ENCODE assay signal across 10 cellular contexts in the genomic region with DNA sequence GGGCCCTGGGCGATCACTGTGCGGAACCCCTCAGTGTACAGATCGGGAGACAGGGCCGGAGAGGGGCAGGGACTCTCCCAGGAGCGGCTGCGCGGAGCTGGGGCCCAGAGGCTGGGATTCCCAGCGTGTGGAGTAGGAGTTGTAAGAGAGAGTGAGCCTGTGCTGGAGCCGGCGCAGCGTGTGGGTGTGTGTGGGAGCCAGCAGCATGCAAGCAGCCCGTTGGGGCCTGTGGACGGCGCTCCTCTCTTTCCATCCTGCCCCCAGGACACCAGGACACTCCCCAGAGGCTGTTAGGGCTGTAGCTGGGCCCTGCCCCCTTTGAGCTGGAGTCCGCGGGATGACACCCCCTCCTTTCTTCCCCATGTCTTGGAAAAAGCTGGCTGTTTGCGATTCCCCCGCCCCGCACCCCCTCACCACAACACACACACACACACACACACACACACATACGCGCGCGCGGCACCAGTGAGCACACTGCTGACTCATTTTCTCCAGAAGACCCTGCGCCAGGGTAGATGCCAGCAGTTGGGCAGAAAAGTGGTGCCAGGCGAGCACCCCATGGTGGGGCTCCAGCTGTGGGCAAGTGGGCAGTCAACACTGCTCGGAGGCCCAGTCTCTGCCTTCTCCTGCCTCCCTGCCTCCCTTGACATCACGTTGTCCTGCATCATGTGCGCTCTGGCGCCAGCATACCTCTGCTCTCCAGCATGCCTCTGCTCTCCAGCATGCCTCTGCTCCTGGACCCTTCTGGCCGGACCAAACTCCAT. TPM values are rescaled to one million over a fixed set of nuclear protein-coding genes. Genes with fewer than 3 reads are reported as not detected.
DNase-seq lines count a peak whose midpoint lies in the region; ATAC-seq and TF ChIP-seq lines count a peak whose summit lies in the region.
"Had no signal": no experiment of that assay in that cellular context is flagged by ENCODE, and none has a peak within 500 bp of the region (broad histone marks: within the 10 kb centered on the region; RNA-seq: fewer than 3 reads in every experiment).

No MANE protein-coding gene starts in this region.

- H3K4me1 Mint-ChIP-seq in activated CD4-positive, alpha-beta memory T cell treated with anti-CD3 and anti-CD28 coated beads, Interleukin-2, amount 10 ng/mL, durations not matched to agents 7 days and 5 days: peaks cover 17% of the 10 kb centered on the region

- no peak for TF ChIP-seq CTCF in suprapubic skin (IDR thresholded peaks at IDR 0.05)

- H3K36me3 ChIP-seq in suprapubic skin: no peaks in the 10 kb centered on the region

- peak in 2 of 3 experiments; percentile 49 to 71 for DNase-seq in NCI-H1417 (lab: John Stamatoyannopoulos, UW)
- DNase-seq in NCI-H1417 treated with DMSO at 0.1 percent for 48 hours (lab: John Stamatoyannopoulos, UW): no peak
- DNase-seq in activated CD4-positive, alpha-beta memory T cell treated with anti-CD3 and anti-CD28 coated beads, Interleukin-2, amount 10 ng/mL, durations not matched to agents 7 days and 5 days: no peak
- DNase-seq in epidermal melanocyte (ENCODE audit: insufficient read length, low spot score): peak; percentile 54
- DNase-seq in middle frontal gyrus (ENCODE audit: extremely low spot score, low spot score): peak; percentile 39
- DNase-seq in suprapubic skin (ENCODE audit: low spot score in 2 of 2): peak in 1 of 2 donors; percentile 76
- DNase-seq in effector CD4-positive, alpha-beta T cell: no peak

- H3K4me3 Mint-ChIP-seq in activated CD4-positive, alpha-beta memory T cell treated with anti-CD3 and anti-CD28 coated beads, Interleukin-2, amount 10 ng/mL, durations not matched to agents 7 days and 5 days: peak overlapping the region; percentile 75

- no peak for TF ChIP-seq POLR2A in suprapubic skin (IDR thresholded peaks at IDR 0.05)

- peak overlapping the region; percentile 83 for H3K4me3 ChIP-seq in suprapubic skin

- peaks cover 21% of the 10 kb centered on the region for H3K27me3 ChIP-seq in suprapubic skin

- POLR2A ChIA-PET in activated CD4-positive, alpha-beta memory T cell treated with anti-CD3 and anti-CD28 coated beads, Interleukin-2, amount 10 ng/mL, durations not matched to agents 7 days and 5 days (lab: Charles Lee): no interaction called here

- no peaks in the 10 kb centered on the region for H3K9me3 ChIP-seq in suprapubic skin

- H3K27ac ChIP-seq in suprapubic skin: peak overlapping the region; percentile 75
- H3K27ac ChIP-seq: C4-2B had no signal

- no peak overlapping the region for H3K27ac Mint-ChIP-seq in activated CD4-positive, alpha-beta memory T cell treated with anti-CD3 and anti-CD28 coated beads, Interleukin-2, amount 10 ng/mL, durations not matched to agents 7 days and 5 days

- CTCF ChIA-PET in activated CD4-positive, alpha-beta memory T cell treated with anti-CD3 and anti-CD28 coated beads, Interleukin-2, amount 10 ng/mL, durations not matched to agents 7 days and 5 days (lab: Charles Lee): interaction anchor here (0.8 to 1.6 kb wide), 2 partner anchors 137 to 142 kb away, joined by 3 to 5 read pairs; no protein-coding TSS in a partner anchor

- H3K4me1 ChIP-seq in suprapubic skin: peaks cover 48% of the 10 kb centered on the region

- TF ChIP-seq EP300 in suprapubic skin (IDR thresholded peaks at IDR 0.05): no peak

- WGBS in suprapubic skin: 34% methylated on average over 24 of the region's 31 CpGs

- ATAC-seq in GM21381 (IDR thresholded peaks at IDR 0.05; ENCODE audit: unreplicated experiment): no peak

- H3K36me3 Mint-ChIP-seq in activated CD4-positive, alpha-beta memory T cell treated with anti-CD3 and anti-CD28 coated beads, Interleukin-2, amount 10 ng/mL, durations not matched to agents 7 days and 5 days (ENCODE audit: low read depth): no peaks in the 10 kb centered on the region

- H3K27me3 Mint-ChIP-seq in activated CD4-positive, alpha-beta memory T cell treated with anti-CD3 and anti-CD28 coated beads, Interleukin-2, amount 10 ng/mL, durations not matched to agents 7 days and 5 days: peaks cover 53% of the 10 kb centered on the region

- H3K9me3 Mint-ChIP-seq in activated CD4-positive, alpha-beta memory T cell treated with anti-CD3 and anti-CD28 coated beads, Interleukin-2, amount 10 ng/mL, durations not matched to agents 7 days and 5 days: no peaks in the 10 kb centered on the region

RNA-seq across cellular contexts. Expression of a gene that starts 1.5 kb away (rescaled TPM):
- total RNA-seq in activated CD4-positive, alpha-beta memory T cell treated with anti-CD3 and anti-CD28 coated beads, Interleukin-2, amount 10 ng/mL, durations not matched to agents 7 days and 5 days: 1 to 10 TPM in 1 of 2 experiments, under 1 TPM in 1; 0.50 to 1.2 TPM
- total RNA-seq in suprapubic skin: 10 to 100 TPM; 14.2 to 32.9 (median 20.7) TPM

RNA-seq across cellular contexts. Expression of a gene that starts 57.7 kb away (rescaled TPM):
- total RNA-seq in activated CD4-positive, alpha-beta memory T cell treated with anti-CD3 and anti-CD28 coated beads, Interleukin-2, amount 10 ng/mL, durations not matched to agents 7 days and 5 days: not detected
- total RNA-seq in suprapubic skin: 1 to 10 TPM; 1.1 to 3.1 (median 2.1) TPM
- total RNA-seq: activated CD8-positive, alpha-beta memory T cell treated with anti-CD3 and anti-CD28 coated beads for 36 hours had no signal

Comparison
In these comparisons a context has a peak if more than half of its experiments do, and no peak if none do; other contexts are left out.
1. DNase-seq: peak in NCI-H1417 (2 of 3), epidermal melanocyte (single experiment) and middle frontal gyrus (single experiment); none in NCI-H1417 treated with DMSO at 0.1 percent for 48 hours (single experiment), activated CD4-positive, alpha-beta memory T cell treated with anti-CD3 and anti-CD28 coated beads, Interleukin-2, amount 10 ng/mL, durations not matched to agents 7 days and 5 days (single experiment) and effector CD4-positive, alpha-beta T cell (single experiment).
2. RNA of a gene that starts 1.5 kb away (total RNA-seq): 14.2 to 32.9 TPM in suprapubic skin; 0.50 to 1.2 TPM in activated CD4-positive, alpha-beta memory T cell treated with anti-CD3 and anti-CD28 coated beads, Interleukin-2, amount 10 ng/mL, durations not matched to agents 7 days and 5 days; every median in the first group is over 4 times any median in the second.